In the genomic region with DNA sequence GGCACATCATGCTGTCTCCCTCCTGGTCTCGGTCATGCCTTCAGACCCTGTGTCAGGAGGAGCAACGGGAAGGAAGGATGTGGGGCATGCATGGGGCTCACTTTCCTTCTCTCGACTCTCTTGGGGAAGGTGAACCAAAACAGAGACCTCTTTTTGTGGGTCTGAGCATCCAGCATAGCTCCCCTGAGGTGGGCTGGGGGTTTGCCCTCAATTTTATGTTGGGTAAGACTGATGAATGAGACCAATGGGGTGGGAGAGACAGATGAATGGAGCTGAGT, we compare ENCODE assay signal across 9 cellular contexts. TPM values are rescaled to one million over a fixed set of nuclear protein-coding genes. Genes with fewer than 3 reads are reported as not detected.
DNase-seq lines count a peak whose midpoint lies in the region; ATAC-seq and TF ChIP-seq lines count a peak whose summit lies in the region.
"Had no signal": no experiment of that assay in that cellular context is flagged by ENCODE, and none has a peak within 500 bp of the region (broad histone marks: within the 10 kb centered on the region; RNA-seq: fewer than 3 reads in every experiment).

No MANE protein-coding gene starts in this region.

- no peak for TF ChIP-seq POLR2A in NB4 (IDR thresholded peaks at IDR 0.05; ENCODE audit: extremely low read depth, insufficient read length)

- ATAC-seq in GM21529 (IDR thresholded peaks at IDR 0.05; ENCODE audit: unreplicated experiment) (peak; percentile 26), left ventricle myocardium superior (peak; percentile 18)

- no peaks in the 10 kb centered on the region for H3K9me3 ChIP-seq in tibial artery
- no peaks in the 10 kb centered on the region for H3K9me3 ChIP-seq in HAP-1

- DNase-seq in GDM1 (lab: John Stamatoyannopoulos, UW) (peak; percentile 11), NB4 (ENCODE audit: low read depth) (peak; percentile 44), left ventricle myocardium superior (no peak), tibial artery (no peak), SW480 (ENCODE audit: low spot score) (no peak), HAP-1 (ENCODE audit: low spot score in 2 of 2) (no peak), GM19238 (ENCODE audit: insufficient read length, low spot score) (no peak)

- H3K27me3 ChIP-seq in tibial artery (no peaks in the 10 kb centered on the region), HAP-1 (ENCODE audit: low read depth) (0 out of 2 replicates have a peak, but pooled peaks cover 2% of the 10 kb centered on the region)
- H3K27me3 ChIP-seq: cardiac muscle cell had no signal

- peaks cover 0 to 9% (median 2%) of the 10 kb centered on the region in 4 donors for H3K4me1 ChIP-seq in tibial artery
- no peaks in the 10 kb centered on the region for H3K4me1 ChIP-seq in HAP-1

- peak overlapping the region in 1 of 2 donors; percentile 36 for H3K27ac ChIP-seq in tibial artery
- H3K27ac ChIP-seq: cardiac muscle cell had no signal

- intact Hi-C loops in left ventricle myocardium superior (cut with micrococcal nuclease) = no loop called here
- intact Hi-C loops in tibial artery (cut with DNase I; ENCODE audit: low total_unique reads) = no loop called here

- H3K4me3 ChIP-seq in NB4 (ENCODE audit: low read depth, low read length) (peak overlapping the region; percentile 82), tibial artery (peak overlapping the region; percentile 34 to 40), HAP-1 (no peak overlapping the region)
- H3K4me3 ChIP-seq: cardiac muscle cell had no signal

- no peaks in the 10 kb centered on the region for H3K36me3 ChIP-seq in tibial artery
- no peaks in the 10 kb centered on the region for H3K36me3 ChIP-seq in HAP-1 (replicated peaks)
- H3K36me3 ChIP-seq: cardiac muscle cell had no signal

- TF ChIP-seq CTCF in NB4 (IDR thresholded peaks at IDR 0.05; ENCODE audit: low read depth, low read length) (no peak), tibial artery (IDR thresholded peaks at IDR 0.05) (no peak)

- in situ Hi-C loops in HAP-1 (cut with MboI; ENCODE audit: low sequenced_read_pairs) = no loop called here

RNA-seq across cellular contexts. Expression of a gene that starts 2.6 kb away (rescaled TPM):
- 6.3 TPM for total RNA-seq in left ventricle myocardium superior
- total RNA-seq: cardiac muscle cell had no signal

Comparison
In these comparisons a context has a peak if more than half of its experiments do, and no peak if none do; other contexts are left out.
1. DNase-seq: peak in GDM1 (single experiment) and NB4 (single experiment); none in left ventricle myocardium superior (single experiment), tibial artery (0 of 2), SW480 (single experiment), HAP-1 (0 of 2) and GM19238 (single experiment).